ENCODE assay signal across 31 cellular contexts in the genomic region with DNA sequence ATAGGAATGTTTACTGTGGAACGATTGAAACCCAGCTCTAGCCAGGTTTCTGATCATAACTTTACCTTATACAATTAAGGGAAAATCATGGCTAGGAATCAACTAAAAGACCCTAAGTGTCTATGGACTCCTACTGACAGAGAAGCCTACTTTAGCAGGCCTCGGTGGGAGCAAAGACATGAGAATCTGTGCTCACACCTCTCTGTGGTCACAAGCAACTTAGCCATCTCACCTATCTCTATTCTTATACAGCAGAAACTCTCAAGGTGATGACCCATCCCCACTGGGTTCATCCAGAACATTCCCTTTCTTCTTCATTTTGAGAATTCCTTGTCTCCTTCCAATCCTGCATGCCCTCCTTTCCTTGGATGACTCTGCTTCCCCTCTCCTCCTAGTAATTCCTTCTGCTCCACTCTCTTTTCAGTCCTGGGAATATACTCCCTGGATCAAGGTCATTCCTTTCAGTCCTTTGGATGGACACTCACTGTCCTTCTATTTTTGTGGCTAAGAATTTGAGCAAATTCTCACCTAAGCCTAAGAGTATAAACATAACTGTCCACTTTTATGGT. TPM values are rescaled to one million over a fixed set of nuclear protein-coding genes. Genes with fewer than 3 reads are reported as not detected.
DNase-seq lines count a peak whose midpoint lies in the region; ATAC-seq and TF ChIP-seq lines count a peak whose summit lies in the region.
"Had no signal": no experiment of that assay in that cellular context is flagged by ENCODE, and none has a peak within 500 bp of the region (broad histone marks: within the 10 kb centered on the region; RNA-seq: fewer than 3 reads in every experiment).

No MANE protein-coding gene starts in this region.

- H3K9ac ChIP-seq in colonic mucosa (ENCODE audit: low read depth in 2 of 2, low read length in 2 of 2) (no peak overlapping the region), rectal smooth muscle tissue (ENCODE audit: low read length) (no peak overlapping the region)

- H3K36me3 Mint-ChIP-seq in IgD-negative memory B cell = peaks cover 16% of the 10 kb centered on the region

- intact Hi-C loops in colonic mucosa (cut with DNase I) = no loop called here

- H3K27me3 ChIP-seq in GM06990 (replicated peaks; ENCODE audit: control insufficient read depth, insufficient read depth, low read length) (no peaks in the 10 kb centered on the region), colonic mucosa (no peaks in the 10 kb centered on the region), rectal smooth muscle tissue (ENCODE audit: control insufficient read depth, insufficient read depth, low read length) (no peaks in the 10 kb centered on the region)
- H3K27me3 ChIP-seq: ascending aorta, cardiac muscle cell, esophagus muscularis mucosa, tibial nerve had no signal

- H3K4me3 Mint-ChIP-seq in IgD-negative memory B cell = peak overlapping the region; percentile 88 to 100 (median 100)
- H3K4me3 Mint-ChIP-seq: activated CD8-positive, alpha-beta T cell treated with anti-CD3 and anti-CD28 coated beads, Interleukin-2, amount 10 ng/mL, durations not matched to agents 7 days and 5 days; activated naive CD8-positive, alpha-beta T cell; T-helper 17 cell had no signal

- no peaks in the 10 kb centered on the region for H3K9me3 Mint-ChIP-seq in IgD-negative memory B cell

- DNase-seq in GM06990 (ENCODE audit: extremely low read depth, insufficient read length) (no peak), colonic mucosa (no peak), KBM-7 (no peak)
- DNase-seq in activated naive CD4-positive, alpha-beta T cell (lab: John Stamatoyannopoulos, UW) = no peak
- DNase-seq: activated CD8-positive, alpha-beta T cell treated with anti-CD3 and anti-CD28 coated beads, Interleukin-2, amount 10 ng/mL, durations not matched to agents 7 days and 5 days; activated T-cell treated with anti-CD3 and anti-CD28 coated beads for 4 hours; COR-L47; foreskin melanocyte; GF-D8; IMR-90; mesendoderm; NCI-H1105; NCI-H1930; NCI-H2227 treated with DMSO at 0.1 percent for 48 hours; T-helper 17 cell had no signal

- H3K4me1 ChIP-seq in colonic mucosa (peaks cover 13% of the 10 kb centered on the region), rectal smooth muscle tissue (ENCODE audit: control insufficient read depth, insufficient read depth, low read length) (peaks cover 5% of the 10 kb centered on the region)

- peaks cover 51 to 61% (median 58%) of the 10 kb centered on the region in 3 donors for H3K4me1 Mint-ChIP-seq in IgD-negative memory B cell

- H3K4me3 ChIP-seq in GM06990 (replicated peaks; ENCODE audit: low read depth, low read length) = peak overlapping the region; percentile 65
- no peak overlapping the region for H3K4me3 ChIP-seq in colonic mucosa
- peak overlapping the region; percentile 14 for H3K4me3 ChIP-seq in rectal smooth muscle tissue (ENCODE audit: low read length)
- H3K4me3 ChIP-seq: ascending aorta, cardiac muscle cell, coronary artery, esophagus muscularis mucosa had no signal

- TF ChIP-seq CTCF in GM06990 (IDR thresholded peaks at IDR 0.05; ENCODE audit: insufficient read depth, low read length, poor library complexity, severe bottlenecking) (no peak), colonic mucosa (IDR thresholded peaks at IDR 0.05) (no peak)

- no peaks in the 10 kb centered on the region for H3K27me3 Mint-ChIP-seq in IgD-negative memory B cell
- H3K27me3 Mint-ChIP-seq: progenitor cell of endocrine pancreas had no signal

- H3K27ac ChIP-seq in colonic mucosa (peak overlapping the region; percentile 92), rectal smooth muscle tissue (ENCODE audit: low read depth, low read length) (no peak overlapping the region)
- H3K27ac ChIP-seq: ascending aorta, cardiac muscle cell, coronary artery, esophagus muscularis mucosa, RWPE1 had no signal

- H3K36me3 ChIP-seq in GM06990 (ENCODE audit: control insufficient read depth, insufficient read depth, low read length) = peaks cover 17% of the 10 kb centered on the region
- no peaks in the 10 kb centered on the region for H3K36me3 ChIP-seq in colonic mucosa
- H3K36me3 ChIP-seq in rectal smooth muscle tissue (ENCODE audit: control insufficient read depth, insufficient read depth, low read length) = no peaks in the 10 kb centered on the region
- H3K36me3 ChIP-seq: ascending aorta, cardiac muscle cell, esophagus muscularis mucosa, tibial nerve had no signal

- ATAC-seq in GM21360 (IDR thresholded peaks at IDR 0.05; ENCODE audit: unreplicated experiment) (no peak), GM21381 (IDR thresholded peaks at IDR 0.05; ENCODE audit: unreplicated experiment) (no peak)
- ATAC-seq: activated CD8-positive, alpha-beta T cell treated with anti-CD3 and anti-CD28 coated beads, Interleukin-2, amount 10 ng/mL, durations not matched to agents 7 days and 5 days; left lobe of liver; T-helper 17 cell had no signal

- in situ Hi-C loops in KBM-7 (cut with MboI; ENCODE audit: low pct_unique_long_range_greater_than_20kb, low sequenced_read_pairs) = no loop called here

- H3K9me3 ChIP-seq in colonic mucosa = no peaks in the 10 kb centered on the region
- H3K9me3 ChIP-seq: ascending aorta, esophagus muscularis mucosa, tibial nerve had no signal

- peak overlapping the region; percentile 88 to 98 (median 89) for H3K27ac Mint-ChIP-seq in IgD-negative memory B cell
- H3K27ac Mint-ChIP-seq: activated CD8-positive, alpha-beta T cell treated with anti-CD3 and anti-CD28 coated beads, Interleukin-2, amount 10 ng/mL, durations not matched to agents 7 days and 5 days; activated naive CD8-positive, alpha-beta T cell; progenitor cell of endocrine pancreas; T-helper 17 cell had no signal

RNA-seq across cellular contexts. Expression of a gene that starts 2.9 kb away (rescaled TPM):
- polyA plus RNA-seq in IgD-negative memory B cell = 217 TPM
- 10 to 100 TPM; 13.5 to 24.0 TPM for total RNA-seq in colonic mucosa
- total RNA-seq: activated CD8-positive, alpha-beta T cell treated with anti-CD3 and anti-CD28 coated beads, Interleukin-2, amount 10 ng/mL, durations not matched to agents 7 days and 5 days; ascending aorta; cardiac muscle cell; IMR-90; SK-MEL-5 had no signal
- polyA plus RNA-seq: BJ, IMR-90 had no signal

RNA-seq across cellular contexts. Expression of a gene that starts 35.8 kb away (rescaled TPM):
- polyA plus RNA-seq in IgD-negative memory B cell = 0.10 TPM
- not detected for total RNA-seq in colonic mucosa
- total RNA-seq: activated CD8-positive, alpha-beta T cell treated with anti-CD3 and anti-CD28 coated beads, Interleukin-2, amount 10 ng/mL, durations not matched to agents 7 days and 5 days; ascending aorta; cardiac muscle cell; esophagus muscularis mucosa; H4; IMR-90; left lobe of liver; progenitor cell of endocrine pancreas; SK-MEL-5; T-helper 17 cell; tibial nerve had no signal
- polyA plus RNA-seq: BJ, cardiac muscle cell, IMR-90 had no signal
